ENCODE assay signal across 8 cellular contexts in genomic region chr22:43812149-43812842, GRCh38. TPM values are rescaled to one million over a fixed set of nuclear protein-coding genes. Genes with fewer than 3 reads are reported as not detected.
DNase-seq lines count a peak whose midpoint lies in the region; ATAC-seq and TF ChIP-seq lines count a peak whose summit lies in the region.

A gene with protein sequence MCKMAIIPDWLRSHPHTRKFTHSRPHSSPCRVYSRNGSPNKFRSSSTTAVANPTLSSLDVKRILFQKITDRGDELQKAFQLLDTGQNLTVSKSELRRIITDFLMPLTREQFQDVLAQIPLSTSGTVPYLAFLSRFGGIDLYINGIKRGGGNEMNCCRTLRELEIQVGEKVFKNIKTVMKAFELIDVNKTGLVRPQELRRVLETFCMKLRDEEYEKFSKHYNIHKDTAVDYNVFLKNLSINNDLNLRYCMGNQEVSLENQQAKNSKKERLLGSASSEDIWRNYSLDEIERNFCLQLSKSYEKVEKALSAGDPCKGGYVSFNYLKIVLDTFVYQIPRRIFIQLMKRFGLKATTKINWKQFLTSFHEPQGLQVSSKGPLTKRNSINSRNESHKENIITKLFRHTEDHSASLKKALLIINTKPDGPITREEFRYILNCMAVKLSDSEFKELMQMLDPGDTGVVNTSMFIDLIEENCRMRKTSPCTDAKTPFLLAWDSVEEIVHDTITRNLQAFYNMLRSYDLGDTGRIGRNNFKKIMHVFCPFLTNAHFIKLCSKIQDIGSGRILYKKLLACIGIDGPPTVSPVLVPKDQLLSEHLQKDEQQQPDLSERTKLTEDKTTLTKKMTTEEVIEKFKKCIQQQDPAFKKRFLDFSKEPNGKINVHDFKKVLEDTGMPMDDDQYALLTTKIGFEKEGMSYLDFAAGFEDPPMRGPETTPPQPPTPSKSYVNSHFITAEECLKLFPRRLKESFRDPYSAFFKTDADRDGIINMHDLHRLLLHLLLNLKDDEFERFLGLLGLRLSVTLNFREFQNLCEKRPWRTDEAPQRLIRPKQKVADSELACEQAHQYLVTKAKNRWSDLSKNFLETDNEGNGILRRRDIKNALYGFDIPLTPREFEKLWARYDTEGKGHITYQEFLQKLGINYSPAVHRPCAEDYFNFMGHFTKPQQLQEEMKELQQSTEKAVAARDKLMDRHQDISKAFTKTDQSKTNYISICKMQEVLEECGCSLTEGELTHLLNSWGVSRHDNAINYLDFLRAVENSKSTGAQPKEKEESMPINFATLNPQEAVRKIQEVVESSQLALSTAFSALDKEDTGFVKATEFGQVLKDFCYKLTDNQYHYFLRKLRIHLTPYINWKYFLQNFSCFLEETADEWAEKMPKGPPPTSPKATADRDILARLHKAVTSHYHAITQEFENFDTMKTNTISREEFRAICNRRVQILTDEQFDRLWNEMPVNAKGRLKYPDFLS (N-terminal part only) (minus strand): TSS chr22:43812305. CDS start chr22:43782318, 29,987 bp downstream.

- no peaks in the 10 kb centered on the region for H3F3A ChIP-seq in SU-DHL-6 (ENCODE audit: insufficient read depth)

- H4K20me1 ChIP-seq in SU-DHL-6 (ENCODE audit: low read depth, low read length), result no peaks in the 10 kb centered on the region

- no peaks in the 10 kb centered on the region for H3K27me3 Mint-ChIP-seq in activated naive CD8-positive, alpha-beta T cell treated with anti-CD3 and anti-CD28 coated beads, Interleukin-2, amount 50 U/mL, for 24 hours

- H2AK5ac ChIP-seq in trophoblast cell (ENCODE audit: low read length), result peak within 1 kb of the TSS; percentile 40

- H3K9me3 ChIP-seq in SU-DHL-6 (ENCODE audit: insufficient read depth, low read length) (no peaks in the 10 kb centered on the region), trophoblast cell (ENCODE audit: insufficient read depth, low read depth, low read length) (peaks cover 2% of the 10 kb centered on the region), tibial nerve (no peaks in the 10 kb centered on the region)

- H3K36me3 ChIP-seq in SU-DHL-6 (ENCODE audit: low read length) (no peaks in the 10 kb centered on the region), trophoblast cell (ENCODE audit: control insufficient read depth in 1 of 2, insufficient read depth in 2 of 2, low read length in 2 of 2) (no peaks in the 10 kb centered on the region), tibial nerve (peaks cover 0 to 23% (median 0%) of the 10 kb centered on the region in 3 donors)

- peak; percentile 78 for DNase-seq in GDM1 (lab: John Stamatoyannopoulos, UW)
- peak; percentile 82 for DNase-seq in HFF-Myc (ENCODE audit: extremely low read depth, low read depth)
- peak; percentile 57 for DNase-seq in NCI-H128 (lab: John Stamatoyannopoulos, UW; ENCODE audit: unreplicated experiment)
- DNase-seq in activated naive CD8-positive, alpha-beta T cell treated with anti-CD3 and anti-CD28 coated beads, Interleukin-2, amount 50 U/mL, for 24 hours, result peak; percentile 92
- peak; percentile 95 for DNase-seq in cardiac septum (ENCODE audit: low spot score)
- DNase-seq in trophoblast cell, result peak; percentile 59 to 89
- DNase-seq in tibial nerve (ENCODE audit: low spot score in 2 of 2), result peak; percentile 88 to 93

- H2BK12ac ChIP-seq in trophoblast cell (ENCODE audit: low read length), result no peak within 1 kb of the TSS

- peak within 1 kb of the TSS; percentile 90 for H3K14ac ChIP-seq in trophoblast cell (ENCODE audit: low read length)

- H2AFZ ChIP-seq in SU-DHL-6 (ENCODE audit: low read depth, low read length, severe bottlenecking) (peak within 1 kb of the TSS; percentile 36), trophoblast cell (ENCODE audit: insufficient read depth, low read length, poor library complexity) (peak within 1 kb of the TSS; percentile 98)

- H3K4me1 ChIP-seq in trophoblast cell (ENCODE audit: control insufficient read depth in 1 of 2, insufficient read depth in 2 of 2, low read length in 2 of 2) (peaks cover 6 to 9% of the 10 kb centered on the region in 2 experiments), tibial nerve (peaks cover 0 to 16% (median 9%) of the 10 kb centered on the region in 4 donors)

- peak; percentile 65 to 72 for TF ChIP-seq EP300 in tibial nerve (IDR thresholded peaks at IDR 0.05)

- H2BK120ac ChIP-seq in trophoblast cell (ENCODE audit: insufficient read depth, low read length, poor library complexity), result peak within 1 kb of the TSS; percentile 48

- H3K79me2 ChIP-seq in SU-DHL-6 (ENCODE audit: insufficient read depth, low read length) (no peaks in the 10 kb centered on the region), trophoblast cell (ENCODE audit: control insufficient read depth, insufficient read depth, low read length, poor library complexity) (peaks cover 3% of the 10 kb centered on the region)

- no peak within 1 kb of the TSS for H3K23ac ChIP-seq in trophoblast cell (ENCODE audit: low read length)

- peak within 1 kb of the TSS; percentile 56 for H4K91ac ChIP-seq in trophoblast cell (ENCODE audit: low read depth, low read length)

- H3K4ac ChIP-seq in trophoblast cell (ENCODE audit: low read depth, low read length), result peak within 1 kb of the TSS; percentile 68

- peaks cover 4% of the 10 kb centered on the region for H3K79me1 ChIP-seq in trophoblast cell (ENCODE audit: low read length)

- H3K36me3 Mint-ChIP-seq in activated naive CD8-positive, alpha-beta T cell treated with anti-CD3 and anti-CD28 coated beads, Interleukin-2, amount 50 U/mL, for 24 hours (ENCODE audit: low read depth), result peaks cover 5% of the 10 kb centered on the region

- H3K4me3 Mint-ChIP-seq in activated naive CD8-positive, alpha-beta T cell treated with anti-CD3 and anti-CD28 coated beads, Interleukin-2, amount 50 U/mL, for 24 hours, result peak within 1 kb of the TSS; percentile 88

- peaks cover 25% of the 10 kb centered on the region for H3K4me1 Mint-ChIP-seq in activated naive CD8-positive, alpha-beta T cell treated with anti-CD3 and anti-CD28 coated beads, Interleukin-2, amount 50 U/mL, for 24 hours

- H3K4me3 ChIP-seq in HFF-Myc (replicated peaks; ENCODE audit: low read depth, low read length) (peak within 1 kb of the TSS; percentile 87), SU-DHL-6 (ENCODE audit: insufficient read depth, low read length, poor library complexity, severe bottlenecking) (peak within 1 kb of the TSS; percentile 60), trophoblast cell (ENCODE audit: low read depth, low read length) (peak within 1 kb of the TSS; percentile 84), tibial nerve (peak within 1 kb of the TSS; percentile 87 to 94 (median 91))

- H3K9me2 ChIP-seq in SU-DHL-6 (replicated peaks; ENCODE audit: insufficient read depth, low read length), result no peaks in the 10 kb centered on the region

- H3K27me3 ChIP-seq in SU-DHL-6 (ENCODE audit: low read length) (no peaks in the 10 kb centered on the region), trophoblast cell (ENCODE audit: insufficient read depth, low read length) (no peaks in the 10 kb centered on the region), tibial nerve (no peaks in the 10 kb centered on the region)

- H3K27ac ChIP-seq in SU-DHL-6 (ENCODE audit: low read depth, low read length), result no peak within 1 kb of the TSS
- no peak within 1 kb of the TSS for H3K27ac ChIP-seq in trophoblast cell (ENCODE audit: low read depth, low read length)
- H3K27ac ChIP-seq in tibial nerve, result peak within 1 kb of the TSS; percentile 39 to 87 (median 84)

- ATAC-seq in activated naive CD8-positive, alpha-beta T cell treated with anti-CD3 and anti-CD28 coated beads, Interleukin-2, amount 50 U/mL, for 24 hours, result peak; percentile 87

- H3K4me2 ChIP-seq in SU-DHL-6 (ENCODE audit: low read depth, low read length, poor library complexity, severe bottlenecking) (peak within 1 kb of the TSS; percentile 58), trophoblast cell (ENCODE audit: low read length) (peak within 1 kb of the TSS; percentile 81)

- peak within 1 kb of the TSS; percentile 98 for H4K8ac ChIP-seq in trophoblast cell (ENCODE audit: low read depth, low read length)

- H2BK5ac ChIP-seq in trophoblast cell (ENCODE audit: low read depth, low read length, poor library complexity), result no peak within 1 kb of the TSS

- TF ChIP-seq CTCF in HFF-Myc (IDR thresholded peaks at IDR 0.05; ENCODE audit: low read depth, low read length, missing control alignments) (no peak), SU-DHL-6 (IDR thresholded peaks at IDR 0.05; ENCODE audit: insufficient read depth, low read length, poor library complexity, severe bottlenecking) (no peak), tibial nerve (IDR thresholded peaks at IDR 0.05) (peak in 1 of 5 experiments; percentile 15)

- H3K9me3 Mint-ChIP-seq in activated naive CD8-positive, alpha-beta T cell treated with anti-CD3 and anti-CD28 coated beads, Interleukin-2, amount 50 U/mL, for 24 hours, result no peaks in the 10 kb centered on the region

- peak within 1 kb of the TSS; percentile 93 for H4K12ac ChIP-seq in trophoblast cell (ENCODE audit: low read depth, low read length)

- H3K27ac Mint-ChIP-seq in activated naive CD8-positive, alpha-beta T cell treated with anti-CD3 and anti-CD28 coated beads, Interleukin-2, amount 50 U/mL, for 24 hours, result peak within 1 kb of the TSS; percentile 91

- intact Hi-C loops in cardiac septum (cut with DNase I), result loop anchor here (5.0 kb wide), 1 partner anchor 685 kb away; the partner anchor contains the start of gene RTL6

- WGBS in trophoblast cell (ENCODE audit: extremely low coverage, insufficient coverage, insufficient read length), result no CpG with 5 or more reads among the region's 55 CpGs
- 0 to 2% methylated on average over 31 to 45 of the region's 55 CpGs for WGBS in tibial nerve, 2 donors

- peak within 1 kb of the TSS; percentile 25 for H3K18ac ChIP-seq in trophoblast cell (ENCODE audit: low read length)

- H3K9ac ChIP-seq in SU-DHL-6 (ENCODE audit: low read length) (peak within 1 kb of the TSS; percentile 65), trophoblast cell (ENCODE audit: low read length) (peak within 1 kb of the TSS; percentile 90)

- TF ChIP-seq POLR2A in tibial nerve (IDR thresholded peaks at IDR 0.05), result peak; percentile 6 to 41

RNA-seq across cellular contexts. Expression of the gene that starts here (rescaled TPM):
- total RNA-seq in cardiac septum (1.3 TPM), tibial nerve (1 to 10 TPM; 3.3 to 9.2 (median 6.8) TPM)
- 0.25 and 0.26 TPM in 2 replicates for polyA plus RNA-seq in trophoblast cell (2013)

Comparison
In these comparisons a context has a peak if more than half of its experiments do, and no peak if none do; other contexts are left out.
1. H3K27ac ChIP-seq: peak in tibial nerve (4 of 4); none in SU-DHL-6 (single experiment) and trophoblast cell (single experiment).
2. Peak in every context shown above with its lines, with median percentiles within 50 percentile points of each other: DNase-seq and H3K4me3 ChIP-seq.